1 cellular context compared by ENCODE assay signal in the genomic region with DNA sequence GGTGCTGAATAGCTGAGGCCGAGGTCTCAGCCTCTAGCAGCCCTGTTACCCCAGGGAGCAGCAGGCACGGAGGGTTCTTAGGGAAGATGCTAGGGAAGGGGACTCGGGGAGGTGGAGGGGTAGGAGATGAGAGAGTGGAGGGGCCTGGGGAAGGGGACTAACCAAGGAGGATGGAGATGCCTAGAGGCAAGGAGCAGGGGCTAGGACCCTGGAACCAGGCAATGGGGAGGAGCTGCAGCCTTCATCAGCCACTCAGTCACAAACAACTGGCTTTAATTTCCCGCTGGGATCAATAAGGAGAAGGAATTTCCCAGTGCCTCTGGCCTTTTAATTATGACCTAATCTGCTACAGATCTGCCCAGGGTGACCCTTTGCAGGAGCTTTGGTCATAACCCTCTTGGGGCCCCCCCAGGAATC.
TF ChIP-seq lines count a peak whose summit lies in the region.

No MANE protein-coding gene starts in this region.

TF ChIP-seq in IMR-90, 13 proteins besides CTCF, POLR2A, EP300 and RAD21:
- TF ChIP-seq CEBPB (IDR thresholded peaks at IDR 0.05; ENCODE audit: low read depth, low read length): no peak
- TF ChIP-seq RCOR1 (IDR thresholded peaks at IDR 0.05; ENCODE audit: insufficient replicate concordance, low read length): no peak
- TF ChIP-seq CHD1 (IDR thresholded peaks at IDR 0.05; ENCODE audit: low read depth, low read length): no peak
- TF ChIP-seq FOS (IDR thresholded peaks at IDR 0.05; ENCODE audit: low read depth, low read length): no peak
- no peak for TF ChIP-seq MAFK (IDR thresholded peaks at IDR 0.05; ENCODE audit: low read depth, low read length)
- TF ChIP-seq MAZ (IDR thresholded peaks at IDR 0.05; ENCODE audit: borderline replicate concordance, low read depth, low read length): no peak
